In genomic region chr19:8412783-8413592, GRCh38 we compare ENCODE assay signal across 1 cellular context.
A peak's percentile ranks its signal among the peaks of the same experiment; 100 is the strongest.
TF ChIP-seq lines count a peak whose summit lies in the region.

A gene with protein sequence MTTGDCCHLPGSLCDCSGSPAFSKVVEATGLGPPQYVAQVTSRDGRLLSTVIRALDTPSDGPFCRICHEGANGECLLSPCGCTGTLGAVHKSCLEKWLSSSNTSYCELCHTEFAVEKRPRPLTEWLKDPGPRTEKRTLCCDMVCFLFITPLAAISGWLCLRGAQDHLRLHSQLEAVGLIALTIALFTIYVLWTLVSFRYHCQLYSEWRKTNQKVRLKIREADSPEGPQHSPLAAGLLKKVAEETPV (plus strand): TSS chr19:8413305. CDS start chr19:8421841, 8,536 bp downstream.

TF ChIP-seq in HepG2, 621 proteins besides CTCF, POLR2A, EP300 and RAD21 (continued from another document and continues in another):
- TF ChIP-seq, protein P1, sequence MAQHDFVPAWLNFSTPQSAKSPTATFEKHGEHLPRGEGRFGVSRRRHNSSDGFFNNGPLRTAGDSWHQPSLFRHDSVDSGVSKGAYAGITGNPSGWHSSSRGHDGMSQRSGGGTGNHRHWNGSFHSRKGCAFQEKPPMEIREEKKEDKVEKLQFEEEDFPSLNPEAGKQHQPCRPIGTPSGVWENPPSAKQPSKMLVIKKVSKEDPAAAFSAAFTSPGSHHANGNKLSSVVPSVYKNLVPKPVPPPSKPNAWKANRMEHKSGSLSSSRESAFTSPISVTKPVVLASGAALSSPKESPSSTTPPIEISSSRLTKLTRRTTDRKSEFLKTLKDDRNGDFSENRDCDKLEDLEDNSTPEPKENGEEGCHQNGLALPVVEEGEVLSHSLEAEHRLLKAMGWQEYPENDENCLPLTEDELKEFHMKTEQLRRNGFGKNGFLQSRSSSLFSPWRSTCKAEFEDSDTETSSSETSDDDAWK (CRISPR knock-in tag; IDR thresholded peaks at IDR 0.05): no peak
- no peak for TF ChIP-seq LCORL (IDR thresholded peaks at IDR 0.05)
- TF ChIP-seq LCORL (CRISPR knock-in tag; IDR thresholded peaks at IDR 0.05): no peak
- TF ChIP-seq ESRRA (CRISPR knock-in tag; IDR thresholded peaks at IDR 0.05; ENCODE audit: low read depth): no peak
- no peak for TF ChIP-seq NAIF1 (CRISPR knock-in tag; IDR thresholded peaks at IDR 0.05; ENCODE audit: borderline replicate concordance)
- no peak for TF ChIP-seq ZNF891 (CRISPR knock-in tag; IDR thresholded peaks at IDR 0.05)
- TF ChIP-seq KDM2A (CRISPR knock-in tag; IDR thresholded peaks at IDR 0.05; ENCODE audit: borderline replicate concordance, low read depth): no peak
- no peak for TF ChIP-seq ZNF879 (CRISPR knock-in tag; IDR thresholded peaks at IDR 0.05)
- no peak for TF ChIP-seq JUNB (CRISPR knock-in tag; IDR thresholded peaks at IDR 0.05; ENCODE audit: borderline replicate concordance)
- TF ChIP-seq ZNF709 (CRISPR knock-in tag; IDR thresholded peaks at IDR 0.05): no peak
- TF ChIP-seq ATM (IDR thresholded peaks at IDR 0.05; ENCODE audit: borderline replicate concordance): no peak
- TF ChIP-seq, protein P2, sequence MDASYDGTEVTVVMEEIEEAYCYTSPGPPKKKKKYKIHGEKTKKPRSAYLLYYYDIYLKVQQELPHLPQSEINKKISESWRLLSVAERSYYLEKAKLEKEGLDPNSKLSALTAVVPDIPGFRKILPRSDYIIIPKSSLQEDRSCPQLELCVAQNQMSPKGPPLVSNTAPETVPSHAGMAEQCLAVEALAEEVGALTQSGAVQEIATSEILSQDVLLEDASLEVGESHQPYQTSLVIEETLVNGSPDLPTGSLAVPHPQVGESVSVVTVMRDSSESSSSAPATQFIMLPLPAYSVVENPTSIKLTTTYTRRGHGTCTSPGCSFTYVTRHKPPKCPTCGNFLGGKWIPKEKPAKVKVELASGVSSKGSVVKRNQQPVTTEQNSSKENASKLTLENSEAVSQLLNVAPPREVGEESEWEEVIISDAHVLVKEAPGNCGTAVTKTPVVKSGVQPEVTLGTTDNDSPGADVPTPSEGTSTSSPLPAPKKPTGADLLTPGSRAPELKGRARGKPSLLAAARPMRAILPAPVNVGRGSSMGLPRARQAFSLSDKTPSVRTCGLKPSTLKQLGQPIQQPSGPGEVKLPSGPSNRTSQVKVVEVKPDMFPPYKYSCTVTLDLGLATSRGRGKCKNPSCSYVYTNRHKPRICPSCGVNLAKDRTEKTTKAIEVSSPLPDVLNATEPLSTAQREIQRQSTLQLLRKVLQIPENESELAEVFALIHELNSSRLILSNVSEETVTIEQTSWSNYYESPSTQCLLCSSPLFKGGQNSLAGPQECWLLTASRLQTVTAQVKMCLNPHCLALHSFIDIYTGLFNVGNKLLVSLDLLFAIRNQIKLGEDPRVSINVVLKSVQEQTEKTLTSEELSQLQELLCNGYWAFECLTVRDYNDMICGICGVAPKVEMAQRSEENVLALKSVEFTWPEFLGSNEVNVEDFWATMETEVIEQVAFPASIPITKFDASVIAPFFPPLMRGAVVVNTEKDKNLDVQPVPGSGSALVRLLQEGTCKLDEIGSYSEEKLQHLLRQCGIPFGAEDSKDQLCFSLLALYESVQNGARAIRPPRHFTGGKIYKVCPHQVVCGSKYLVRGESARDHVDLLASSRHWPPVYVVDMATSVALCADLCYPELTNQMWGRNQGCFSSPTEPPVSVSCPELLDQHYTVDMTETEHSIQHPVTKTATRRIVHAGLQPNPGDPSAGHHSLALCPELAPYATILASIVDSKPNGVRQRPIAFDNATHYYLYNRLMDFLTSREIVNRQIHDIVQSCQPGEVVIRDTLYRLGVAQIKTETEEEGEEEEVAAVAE (CRISPR knock-in tag; IDR thresholded peaks at IDR 0.05; ENCODE audit: borderline replicate concordance): no peak
- no peak for TF ChIP-seq BCLAF1 (IDR thresholded peaks at IDR 0.05)
- no peak for TF ChIP-seq NFATC3 (CRISPR knock-in tag; IDR thresholded peaks at IDR 0.05)
- no peak for TF ChIP-seq ZFYVE20 (CRISPR knock-in tag; IDR thresholded peaks at IDR 0.05; ENCODE audit: borderline replicate concordance, low read depth)
- TF ChIP-seq, protein P3, sequence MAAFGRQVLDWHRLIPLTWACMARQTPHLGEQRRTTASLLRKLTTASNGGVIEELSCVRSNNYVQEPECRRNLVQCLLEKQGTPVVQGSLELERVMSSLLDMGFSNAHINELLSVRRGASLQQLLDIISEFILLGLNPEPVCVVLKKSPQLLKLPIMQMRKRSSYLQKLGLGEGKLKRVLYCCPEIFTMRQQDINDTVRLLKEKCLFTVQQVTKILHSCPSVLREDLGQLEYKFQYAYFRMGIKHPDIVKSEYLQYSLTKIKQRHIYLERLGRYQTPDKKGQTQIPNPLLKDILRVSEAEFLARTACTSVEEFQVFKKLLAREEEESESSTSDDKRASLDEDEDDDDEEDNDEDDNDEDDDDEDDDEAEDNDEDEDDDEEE (CRISPR knock-in tag; IDR thresholded peaks at IDR 0.05): no peak
- peak; percentile 31; the same call in 1 of the 2 replicates for TF ChIP-seq ADNP (CRISPR knock-in tag; IDR thresholded peaks at IDR 0.05)
- no peak for TF ChIP-seq KLF13 (CRISPR knock-in tag; IDR thresholded peaks at IDR 0.05)
- no peak for TF ChIP-seq PHF5A (CRISPR knock-in tag; IDR thresholded peaks at IDR 0.05; ENCODE audit: low read depth, unreplicated experiment)
- TF ChIP-seq, protein P4, sequence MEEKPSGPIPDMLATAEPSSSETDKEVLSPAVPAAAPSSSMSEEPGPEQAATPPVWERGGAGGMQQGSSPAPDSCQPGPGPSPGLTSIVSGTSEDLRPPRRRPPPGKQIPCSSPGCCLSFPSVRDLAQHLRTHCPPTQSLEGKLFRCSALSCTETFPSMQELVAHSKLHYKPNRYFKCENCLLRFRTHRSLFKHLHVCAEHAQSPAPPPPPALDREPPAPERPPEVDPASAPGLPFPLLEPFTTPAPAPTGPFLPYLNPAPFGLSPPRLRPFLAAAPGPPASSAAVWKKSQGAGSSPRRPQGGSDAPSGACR (CRISPR knock-in tag; IDR thresholded peaks at IDR 0.05): no peak
- TF ChIP-seq, protein P5, sequence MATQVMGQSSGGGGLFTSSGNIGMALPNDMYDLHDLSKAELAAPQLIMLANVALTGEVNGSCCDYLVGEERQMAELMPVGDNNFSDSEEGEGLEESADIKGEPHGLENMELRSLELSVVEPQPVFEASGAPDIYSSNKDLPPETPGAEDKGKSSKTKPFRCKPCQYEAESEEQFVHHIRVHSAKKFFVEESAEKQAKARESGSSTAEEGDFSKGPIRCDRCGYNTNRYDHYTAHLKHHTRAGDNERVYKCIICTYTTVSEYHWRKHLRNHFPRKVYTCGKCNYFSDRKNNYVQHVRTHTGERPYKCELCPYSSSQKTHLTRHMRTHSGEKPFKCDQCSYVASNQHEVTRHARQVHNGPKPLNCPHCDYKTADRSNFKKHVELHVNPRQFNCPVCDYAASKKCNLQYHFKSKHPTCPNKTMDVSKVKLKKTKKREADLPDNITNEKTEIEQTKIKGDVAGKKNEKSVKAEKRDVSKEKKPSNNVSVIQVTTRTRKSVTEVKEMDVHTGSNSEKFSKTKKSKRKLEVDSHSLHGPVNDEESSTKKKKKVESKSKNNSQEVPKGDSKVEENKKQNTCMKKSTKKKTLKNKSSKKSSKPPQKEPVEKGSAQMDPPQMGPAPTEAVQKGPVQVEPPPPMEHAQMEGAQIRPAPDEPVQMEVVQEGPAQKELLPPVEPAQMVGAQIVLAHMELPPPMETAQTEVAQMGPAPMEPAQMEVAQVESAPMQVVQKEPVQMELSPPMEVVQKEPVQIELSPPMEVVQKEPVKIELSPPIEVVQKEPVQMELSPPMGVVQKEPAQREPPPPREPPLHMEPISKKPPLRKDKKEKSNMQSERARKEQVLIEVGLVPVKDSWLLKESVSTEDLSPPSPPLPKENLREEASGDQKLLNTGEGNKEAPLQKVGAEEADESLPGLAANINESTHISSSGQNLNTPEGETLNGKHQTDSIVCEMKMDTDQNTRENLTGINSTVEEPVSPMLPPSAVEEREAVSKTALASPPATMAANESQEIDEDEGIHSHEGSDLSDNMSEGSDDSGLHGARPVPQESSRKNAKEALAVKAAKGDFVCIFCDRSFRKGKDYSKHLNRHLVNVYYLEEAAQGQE (IDR thresholded peaks at IDR 0.05; ENCODE audit: borderline replicate concordance in 1 of 2, low read depth in 1 of 2, low read length in 2 of 2): no peak
- no peak for TF ChIP-seq ISX (CRISPR knock-in tag; conservative IDR thresholded peaks at IDR 0.05)
- no peak for TF ChIP-seq GTF3A (CRISPR knock-in tag; conservative IDR thresholded peaks at IDR 0.05)
- no peak for TF ChIP-seq GABPA (IDR thresholded peaks at IDR 0.05; ENCODE audit: low read depth, low read length)
- no peak for TF ChIP-seq GABPA (CRISPR knock-in tag; IDR thresholded peaks at IDR 0.05; ENCODE audit: low read depth)
- TF ChIP-seq ZSCAN20 (CRISPR knock-in tag; IDR thresholded peaks at IDR 0.05; ENCODE audit: borderline replicate concordance): no peak
- TF ChIP-seq ZNF556 (CRISPR knock-in tag; IDR thresholded peaks at IDR 0.05; ENCODE audit: borderline replicate concordance): no peak
- no peak for TF ChIP-seq ZNF296 (CRISPR knock-in tag; conservative IDR thresholded peaks at IDR 0.05)
- no peak for TF ChIP-seq FOXA3 (CRISPR knock-in tag; IDR thresholded peaks at IDR 0.05)
- no peak for TF ChIP-seq RCOR2 (CRISPR knock-in tag; IDR thresholded peaks at IDR 0.05)
- peak; percentile 41; the same call in 1 of the 2 replicates for TF ChIP-seq ZSCAN21 (CRISPR knock-in tag; IDR thresholded peaks at IDR 0.05; ENCODE audit: borderline replicate concordance)
- no peak for TF ChIP-seq ZFP91 (CRISPR knock-in tag; IDR thresholded peaks at IDR 0.05; ENCODE audit: borderline replicate concordance)
- TF ChIP-seq, protein P6, sequence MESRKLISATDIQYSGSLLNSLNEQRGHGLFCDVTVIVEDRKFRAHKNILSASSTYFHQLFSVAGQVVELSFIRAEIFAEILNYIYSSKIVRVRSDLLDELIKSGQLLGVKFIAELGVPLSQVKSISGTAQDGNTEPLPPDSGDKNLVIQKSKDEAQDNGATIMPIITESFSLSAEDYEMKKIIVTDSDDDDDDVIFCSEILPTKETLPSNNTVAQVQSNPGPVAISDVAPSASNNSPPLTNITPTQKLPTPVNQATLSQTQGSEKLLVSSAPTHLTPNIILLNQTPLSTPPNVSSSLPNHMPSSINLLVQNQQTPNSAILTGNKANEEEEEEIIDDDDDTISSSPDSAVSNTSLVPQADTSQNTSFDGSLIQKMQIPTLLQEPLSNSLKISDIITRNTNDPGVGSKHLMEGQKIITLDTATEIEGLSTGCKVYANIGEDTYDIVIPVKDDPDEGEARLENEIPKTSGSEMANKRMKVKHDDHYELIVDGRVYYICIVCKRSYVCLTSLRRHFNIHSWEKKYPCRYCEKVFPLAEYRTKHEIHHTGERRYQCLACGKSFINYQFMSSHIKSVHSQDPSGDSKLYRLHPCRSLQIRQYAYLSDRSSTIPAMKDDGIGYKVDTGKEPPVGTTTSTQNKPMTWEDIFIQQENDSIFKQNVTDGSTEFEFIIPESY (CRISPR knock-in tag; IDR thresholded peaks at IDR 0.05): no peak
- TF ChIP-seq ZKSCAN1 (IDR thresholded peaks at IDR 0.05; ENCODE audit: low read length): no peak
- TF ChIP-seq, protein P7, sequence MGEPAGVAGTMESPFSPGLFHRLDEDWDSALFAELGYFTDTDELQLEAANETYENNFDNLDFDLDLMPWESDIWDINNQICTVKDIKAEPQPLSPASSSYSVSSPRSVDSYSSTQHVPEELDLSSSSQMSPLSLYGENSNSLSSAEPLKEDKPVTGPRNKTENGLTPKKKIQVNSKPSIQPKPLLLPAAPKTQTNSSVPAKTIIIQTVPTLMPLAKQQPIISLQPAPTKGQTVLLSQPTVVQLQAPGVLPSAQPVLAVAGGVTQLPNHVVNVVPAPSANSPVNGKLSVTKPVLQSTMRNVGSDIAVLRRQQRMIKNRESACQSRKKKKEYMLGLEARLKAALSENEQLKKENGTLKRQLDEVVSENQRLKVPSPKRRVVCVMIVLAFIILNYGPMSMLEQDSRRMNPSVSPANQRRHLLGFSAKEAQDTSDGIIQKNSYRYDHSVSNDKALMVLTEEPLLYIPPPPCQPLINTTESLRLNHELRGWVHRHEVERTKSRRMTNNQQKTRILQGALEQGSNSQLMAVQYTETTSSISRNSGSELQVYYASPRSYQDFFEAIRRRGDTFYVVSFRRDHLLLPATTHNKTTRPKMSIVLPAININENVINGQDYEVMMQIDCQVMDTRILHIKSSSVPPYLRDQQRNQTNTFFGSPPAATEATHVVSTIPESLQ (CRISPR knock-in tag; conservative IDR thresholded peaks at IDR 0.05): no peak
- no peak for TF ChIP-seq MED13 (CRISPR knock-in tag; IDR thresholded peaks at IDR 0.05)
